In the genomic region with DNA sequence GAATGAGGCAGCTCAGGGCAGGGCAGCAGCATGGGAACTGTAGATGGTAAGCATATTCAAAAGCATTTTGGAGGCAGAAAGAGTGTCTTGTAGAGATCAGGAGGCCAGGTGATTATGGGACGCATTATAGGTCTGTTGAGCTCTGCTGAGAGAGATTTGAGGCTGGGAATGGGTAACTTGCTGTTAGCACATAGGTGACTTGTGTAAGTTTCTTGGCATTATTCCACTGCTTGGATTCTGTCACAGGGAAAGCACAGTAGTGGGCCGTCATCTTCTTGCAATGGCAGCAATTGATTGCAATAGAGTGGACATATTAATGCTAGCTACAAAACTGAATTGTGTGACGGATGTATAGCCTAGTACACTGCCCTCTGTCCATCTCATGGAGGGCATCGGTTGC, we compare ENCODE assay signal across 28 cellular contexts.
A peak's percentile ranks its signal among the peaks of the same experiment; 100 is the strongest.
DNase-seq lines count a peak whose midpoint lies in the region; ATAC-seq, FAIRE-seq and TF ChIP-seq lines count a peak whose summit lies in the region.
"Had no signal": no experiment of that assay in that cellular context is flagged by ENCODE, and none has a peak within 500 bp of the region (broad histone marks: within the 10 kb centered on the region; RNA-seq: fewer than 3 reads in every experiment).

No MANE protein-coding gene starts in this region.

- no peaks in the 10 kb centered on the region for H3K4me1 ChIP-seq in right lobe of liver
- H3K4me1 ChIP-seq in HepG2 (ENCODE audit: insufficient read depth, low read length) = no peaks in the 10 kb centered on the region
- peaks cover 3% of the 10 kb centered on the region in 2 experiments for H3K4me1 ChIP-seq in trophoblast cell (ENCODE audit: control insufficient read depth in 1 of 2, insufficient read depth in 2 of 2, low read length in 2 of 2)
- H3K4me1 ChIP-seq: BE2C had no signal

- 75% methylated on average over 4 of the region's 4 CpGs for WGBS in right lobe of liver (ENCODE audit: insufficient coverage, low coverage, low lambda C conversion rate, missing lambda C conversion rate)
- 3% methylated on average over 4 of the region's 4 CpGs for WGBS in HepG2 (ENCODE audit: low lambda C conversion rate)
- WGBS in trophoblast cell (ENCODE audit: extremely low coverage, insufficient coverage, insufficient read length) = no CpG with 5 or more reads among the region's 4 CpGs

- BruUV-seq in HepG2 (replicated peaks; lab: Mats Ljungman, UMichigan) = no TSS peak

- no peak overlapping the region for H4K91ac ChIP-seq in trophoblast cell (ENCODE audit: low read depth, low read length)

- TF ChIP-seq RAD21 in HepG2 (CRISPR knock-in tag; IDR thresholded peaks at IDR 0.05) = no peak

- peak overlapping the region; percentile 2 for H2BK12ac ChIP-seq in trophoblast cell (ENCODE audit: low read length)

- H3K23ac ChIP-seq in trophoblast cell (ENCODE audit: low read length) = no peak overlapping the region

- peaks cover 33% of the 10 kb centered on the region for H3K4me1 Mint-ChIP-seq in mesothelial cell of epicardium
- no peaks in the 10 kb centered on the region for H3K4me1 Mint-ChIP-seq in activated CD8-positive, alpha-beta T cell treated with anti-CD3 and anti-CD28 coated beads, Interleukin-2, amount 10 ng/mL, durations not matched to agents 7 days and 5 days (ENCODE audit: low read depth)
- H3K4me1 Mint-ChIP-seq: CD14-positive monocyte; CD4-positive, alpha-beta memory T cell; CD4-positive, CD25-positive, alpha-beta regulatory T cell; CD8-positive, alpha-beta memory T cell had no signal

- TF ChIP-seq EP300 in HepG2 (IDR thresholded peaks at IDR 0.05; ENCODE audit: low read depth in 2 of 2, low read length in 2 of 2) (no peak), HepG2 (CRISPR knock-in tag; IDR thresholded peaks at IDR 0.05; ENCODE audit: borderline replicate concordance) (no peak)

- peaks cover 6% of the 10 kb centered on the region for H3K36me3 Mint-ChIP-seq in mesothelial cell of epicardium
- no peaks in the 10 kb centered on the region for H3K36me3 Mint-ChIP-seq in activated CD8-positive, alpha-beta T cell treated with anti-CD3 and anti-CD28 coated beads, Interleukin-2, amount 10 ng/mL, durations not matched to agents 7 days and 5 days (ENCODE audit: low read depth)
- H3K36me3 Mint-ChIP-seq: CD14-positive monocyte; CD4-positive, alpha-beta memory T cell; CD4-positive, CD25-positive, alpha-beta regulatory T cell; CD8-positive, alpha-beta memory T cell had no signal

- no peaks in the 10 kb centered on the region for H3K27me3 Mint-ChIP-seq in mesothelial cell of epicardium (ENCODE audit: low read depth)
- H3K27me3 Mint-ChIP-seq in activated CD8-positive, alpha-beta T cell treated with anti-CD3 and anti-CD28 coated beads, Interleukin-2, amount 10 ng/mL, durations not matched to agents 7 days and 5 days (ENCODE audit: low read depth) = no peaks in the 10 kb centered on the region
- H3K27me3 Mint-ChIP-seq: CD4-positive, alpha-beta memory T cell had no signal

- FAIRE-seq in HepG2 (lab: Jason Lieb, UNC) = no peak
- FAIRE-seq: A204.1, GM12878, GM12892, GM18507 had no signal

- no peak overlapping the region for H3K18ac ChIP-seq in trophoblast cell (ENCODE audit: low read length)

- no peaks in the 10 kb centered on the region for H3K36me3 ChIP-seq in right lobe of liver
- H3K36me3 ChIP-seq in HepG2 (replicated peaks in 1 of 2; ENCODE audit: control insufficient read depth in 1 of 2, insufficient read depth in 2 of 2, low read length in 2 of 2) = no peaks in the 10 kb centered on the region
- H3K36me3 ChIP-seq in trophoblast cell (ENCODE audit: control insufficient read depth in 1 of 2, insufficient read depth in 2 of 2, low read length in 2 of 2) = no peaks in the 10 kb centered on the region
- H3K36me3 ChIP-seq: BE2C, BLaER1 had no signal

- DNase-seq in right lobe of liver = no peak
- DNase-seq in HepG2 (ENCODE audit: low spot score) = no peak
- no peak for DNase-seq in mesothelial cell of epicardium (ENCODE audit: low spot score in 2 of 2, unreplicated experiment in 2 of 2)
- no peak for DNase-seq in trophoblast cell
- no peak for DNase-seq in activated CD8-positive, alpha-beta T cell treated with anti-CD3 and anti-CD28 coated beads, Interleukin-2, amount 10 ng/mL, durations not matched to agents 7 days and 5 days
- DNase-seq in activated CD4-positive, alpha-beta T cell treated with anti-CD3 and anti-CD28 coated beads for 48 hours = no peak
- no peak for DNase-seq in activated naive CD4-positive, alpha-beta T cell (lab: John Stamatoyannopoulos, UW)
- DNase-seq: 8988T; ACHN; BE2C; C1 segment of cervical spinal cord; CD4-positive, alpha-beta memory T cell; CD4-positive, CD25-positive, alpha-beta regulatory T cell; CD8-positive, alpha-beta memory T cell; COR-L47; DMS 273 treated with DMSO at 0.1 percent for 48 hours; DMS153; DMS53; DMS79; DND-41; EL; GDM1 had no signal

- H3K9ac ChIP-seq in HepG2 (ENCODE audit: insufficient read depth, low read depth, low read length) (no peak overlapping the region), trophoblast cell (ENCODE audit: low read length) (no peak overlapping the region)
- H3K9ac ChIP-seq: BLaER1 had no signal

- CTCF ChIA-PET in HepG2 (lab: Yijun Ruan, JAX; ENCODE audit: low intra/inter-chr PET ratio, low total read pairs) = no interaction called here
- CTCF ChIA-PET in activated CD8-positive, alpha-beta T cell treated with anti-CD3 and anti-CD28 coated beads, Interleukin-2, amount 10 ng/mL, durations not matched to agents 7 days and 5 days (lab: Charles Lee) = no interaction called here

- in situ Hi-C loops in HepG2 (cut with HindIII; ENCODE audit: extremely low pct_ligation_motif_present, low pct_unique_long_range_greater_than_20kb) = no loop called here

- no peaks in the 10 kb centered on the region for H3K9me3 ChIP-seq in right lobe of liver
- no peaks in the 10 kb centered on the region for H3K9me3 ChIP-seq in HepG2 (ENCODE audit: low read length)
- H3K9me3 ChIP-seq in trophoblast cell (ENCODE audit: insufficient read depth, low read depth, low read length) = no peaks in the 10 kb centered on the region
- H3K9me3 ChIP-seq: BE2C, BLaER1 had no signal

- H4K8ac ChIP-seq in trophoblast cell (ENCODE audit: low read depth, low read length) = no peak overlapping the region

- H2BK5ac ChIP-seq in trophoblast cell (ENCODE audit: low read depth, low read length, poor library complexity) = no peak overlapping the region

- ATAC-seq in right lobe of liver (peak; percentile 13 to 59 (median 38)), HepG2 (no peak)
- ATAC-seq in activated CD8-positive, alpha-beta T cell treated with anti-CD3 and anti-CD28 coated beads, Interleukin-2, amount 10 ng/mL, durations not matched to agents 7 days and 5 days = no peak
- ATAC-seq: GM12878 had no signal

- H2BK120ac ChIP-seq in trophoblast cell (ENCODE audit: insufficient read depth, low read length, poor library complexity) = no peak overlapping the region

- no peak overlapping the region for H4K12ac ChIP-seq in trophoblast cell (ENCODE audit: low read depth, low read length)

- no peak overlapping the region for H2AK5ac ChIP-seq in trophoblast cell (ENCODE audit: low read length)

- H3K4me2 ChIP-seq in HepG2 (ENCODE audit: low read depth, low read length) (no peak overlapping the region), trophoblast cell (ENCODE audit: low read length) (no peak overlapping the region)
- H3K4me2 ChIP-seq: BLaER1 had no signal

- no peak overlapping the region for H3K4ac ChIP-seq in trophoblast cell (ENCODE audit: low read depth, low read length)

- TF ChIP-seq POLR2A in right lobe of liver (IDR thresholded peaks at IDR 0.05) (no peak), HepG2 (IDR thresholded peaks at IDR 0.05; ENCODE audit: insufficient read depth in 1 of 2, low read depth in 2 of 2, low read length in 2 of 2) (no peak)

- H3K27me3 ChIP-seq in right lobe of liver (no peaks in the 10 kb centered on the region), HepG2 (ENCODE audit: control insufficient read depth in 1 of 2, insufficient read depth in 2 of 2, low read length in 2 of 2) (peaks cover 0 to 2% of the 10 kb centered on the region in 2 experiments; a peak in 1 of 5 replicates), trophoblast cell (ENCODE audit: insufficient read depth, low read length) (no peaks in the 10 kb centered on the region)
- H3K27me3 ChIP-seq: BE2C, BLaER1 had no signal

- intact Hi-C loops in right lobe of liver (cut with DNase I) = no loop called here
- intact Hi-C loops in HepG2 (cut with micrococcal nuclease; ENCODE audit: unreplicated experiment) = no loop called here

- no peaks in the 10 kb centered on the region for H4K20me1 ChIP-seq in HepG2 (ENCODE audit: insufficient read depth, low read length)
- H4K20me1 ChIP-seq: BLaER1 had no signal

- H3K27ac ChIP-seq in right lobe of liver (no peak overlapping the region), HepG2 (ENCODE audit: extremely low read length, insufficient read depth, low read length) (no peak overlapping the region), trophoblast cell (ENCODE audit: low read depth, low read length) (no peak overlapping the region)
- H3K27ac ChIP-seq: BLaER1 had no signal

- H3K4me3 Mint-ChIP-seq in mesothelial cell of epicardium = no peak overlapping the region
- no peak overlapping the region for H3K4me3 Mint-ChIP-seq in activated CD8-positive, alpha-beta T cell treated with anti-CD3 and anti-CD28 coated beads, Interleukin-2, amount 10 ng/mL, durations not matched to agents 7 days and 5 days
- H3K4me3 Mint-ChIP-seq: CD14-positive monocyte; CD4-positive, alpha-beta memory T cell; CD4-positive, CD25-positive, alpha-beta regulatory T cell; CD8-positive, alpha-beta memory T cell had no signal

- H3K14ac ChIP-seq in trophoblast cell (ENCODE audit: low read length) = no peak overlapping the region

- peaks cover 8% of the 10 kb centered on the region for H3K79me1 ChIP-seq in trophoblast cell (ENCODE audit: low read length)

- TF ChIP-seq CTCF in right lobe of liver (IDR thresholded peaks at IDR 0.05) (no peak), HepG2 (CRISPR knock-in tag; IDR thresholded peaks at IDR 0.05) (no peak), mesothelial cell of epicardium (IDR thresholded peaks at IDR 0.05; ENCODE audit: unreplicated experiment) (no peak)

- H3K4me3 ChIP-seq in right lobe of liver (no peak overlapping the region), HepG2 (replicated peaks in 1 of 3; ENCODE audit: insufficient read depth in 1 of 3, low read depth in 2 of 3, low read length in 3 of 3) (no peak overlapping the region), trophoblast cell (ENCODE audit: low read depth, low read length) (no peak overlapping the region)
- H3K4me3 ChIP-seq: BLaER1, GM12878 had no signal

- peak overlapping the region; percentile 40 for H3K27ac Mint-ChIP-seq in mesothelial cell of epicardium
- H3K27ac Mint-ChIP-seq in activated CD8-positive, alpha-beta T cell treated with anti-CD3 and anti-CD28 coated beads, Interleukin-2, amount 10 ng/mL, durations not matched to agents 7 days and 5 days = no peak overlapping the region
- H3K27ac Mint-ChIP-seq: CD14-positive monocyte; CD4-positive, alpha-beta memory T cell; CD4-positive, CD25-positive, alpha-beta regulatory T cell; CD8-positive, alpha-beta memory T cell had no signal

- H2AFZ ChIP-seq in HepG2 (ENCODE audit: low read length) = no peak overlapping the region
- H2AFZ ChIP-seq in trophoblast cell (ENCODE audit: insufficient read depth, low read length, poor library complexity) = no peak overlapping the region

- POLR2A ChIA-PET in HepG2 (lab: Yijun Ruan, JAX) = no interaction called here
- POLR2A ChIA-PET in activated CD8-positive, alpha-beta T cell treated with anti-CD3 and anti-CD28 coated beads, Interleukin-2, amount 10 ng/mL, durations not matched to agents 7 days and 5 days (lab: Charles Lee) = no interaction called here

- H3K79me2 ChIP-seq in HepG2 (ENCODE audit: insufficient read depth, low read length) (no peaks in the 10 kb centered on the region), trophoblast cell (ENCODE audit: control insufficient read depth, insufficient read depth, low read length, poor library complexity) (no peaks in the 10 kb centered on the region)

- peaks cover 12% of the 10 kb centered on the region for H3K9me3 Mint-ChIP-seq in mesothelial cell of epicardium
- H3K9me3 Mint-ChIP-seq in activated CD8-positive, alpha-beta T cell treated with anti-CD3 and anti-CD28 coated beads, Interleukin-2, amount 10 ng/mL, durations not matched to agents 7 days and 5 days (ENCODE audit: insufficient read depth) = no peaks in the 10 kb centered on the region
- H3K9me3 Mint-ChIP-seq: CD14-positive monocyte had no signal

Comparison
In these comparisons a context has a peak if more than half of its experiments do, and no peak if none do; other contexts are left out.
1. ATAC-seq: peak in right lobe of liver (4 of 4); none in HepG2 (single experiment) and activated CD8-positive, alpha-beta T cell treated with anti-CD3 and anti-CD28 coated beads, Interleukin-2, amount 10 ng/mL, durations not matched to agents 7 days and 5 days (single experiment).